8 cellular contexts compared by ENCODE assay signal in genomic region chr5:136212252-136212721, GRCh38. TPM values are rescaled to one million over a fixed set of nuclear protein-coding genes. Genes with fewer than 3 reads are reported as not detected.
DNase-seq lines count a peak whose midpoint lies in the region; ATAC-seq, FAIRE-seq and TF ChIP-seq lines count a peak whose summit lies in the region.

No MANE protein-coding gene starts in this region.

- H3K27ac ChIP-seq in colonic mucosa (no peak overlapping the region), lung (ENCODE audit: low read depth in 1 of 2, low read length in 1 of 2) (no peak overlapping the region)

- H3K4me1 ChIP-seq in colonic mucosa (no peaks in the 10 kb centered on the region), lung (ENCODE audit: control insufficient read depth in 2 of 2, insufficient read depth in 2 of 2, low read length in 2 of 2) (no peaks in the 10 kb centered on the region)

- H3K27ac Mint-ChIP-seq in stimulated activated effector memory CD8-positive, alpha-beta T cell treated with anti-CD3 and anti-CD28 coated beads, Interleukin-12 subunit alpha, Interleukin-12 subunit beta, amount 100 ng/mL, for 72 hours: no peak overlapping the region

- intact Hi-C loops in colonic mucosa (cut with DNase I): loop anchor here (2.0 to 5.0 kb wide), 3 partner anchors 145 to 325 kb away; no protein-coding TSS in a partner anchor

- no peak overlapping the region for H3K9ac ChIP-seq in colonic mucosa (ENCODE audit: low read depth in 2 of 2, low read length in 2 of 2)

- H3K4me3 ChIP-seq in colonic mucosa (no peak overlapping the region), lung (no peak overlapping the region)

- no peak for ATAC-seq in lung (ENCODE audit: insufficient read depth, low FRiP score)
- ATAC-seq in stimulated activated effector memory CD8-positive, alpha-beta T cell treated with anti-CD3 and anti-CD28 coated beads, Interleukin-12 subunit alpha, Interleukin-12 subunit beta, amount 100 ng/mL, for 72 hours: peak; percentile 27
- ATAC-seq in GM21526 (IDR thresholded peaks at IDR 0.05; ENCODE audit: low FRiP score, unreplicated experiment): no peak

- no peaks in the 10 kb centered on the region for H3K9me3 Mint-ChIP-seq in stimulated activated effector memory CD8-positive, alpha-beta T cell treated with anti-CD3 and anti-CD28 coated beads, Interleukin-12 subunit alpha, Interleukin-12 subunit beta, amount 100 ng/mL, for 72 hours

- H3K4me3 Mint-ChIP-seq in stimulated activated effector memory CD8-positive, alpha-beta T cell treated with anti-CD3 and anti-CD28 coated beads, Interleukin-12 subunit alpha, Interleukin-12 subunit beta, amount 100 ng/mL, for 72 hours: no peak overlapping the region

- no peaks in the 10 kb centered on the region for H3K4me1 Mint-ChIP-seq in stimulated activated effector memory CD8-positive, alpha-beta T cell treated with anti-CD3 and anti-CD28 coated beads, Interleukin-12 subunit alpha, Interleukin-12 subunit beta, amount 100 ng/mL, for 72 hours

- TF ChIP-seq CTCF in colonic mucosa (IDR thresholded peaks at IDR 0.05) (peak; percentile 85), lung (IDR thresholded peaks at IDR 0.05; ENCODE audit: control extremely low read depth, extremely low read depth) (peak; percentile 38)

- DNase-seq in AG20443 (ENCODE audit: low spot score): peak; percentile 78
- peak; percentile 45 for DNase-seq in GM18507 (ENCODE audit: extremely low spot score, insufficient read length, low read depth)
- peak; percentile 54 for DNase-seq in LHCN-M2 (ENCODE audit: low read depth)
- peak; percentile 27 for DNase-seq in UCSD-AML1 (lab: John Stamatoyannopoulos, UW; ENCODE audit: unreplicated experiment)
- DNase-seq in colonic mucosa: peak; percentile 77
- DNase-seq in lung (ENCODE audit: low spot score): peak; percentile 45
- DNase-seq in stimulated activated effector memory CD8-positive, alpha-beta T cell treated with anti-CD3 and anti-CD28 coated beads, Interleukin-12 subunit alpha, Interleukin-12 subunit beta, amount 100 ng/mL, for 72 hours (ENCODE audit: low spot score in 2 of 2): peak; percentile 36 to 75

- H3K36me3 ChIP-seq in colonic mucosa (no peaks in the 10 kb centered on the region), lung (ENCODE audit: control insufficient read depth in 2 of 2, insufficient read depth in 2 of 2, low read length in 2 of 2) (no peaks in the 10 kb centered on the region)

- FAIRE-seq in GM18507 (lab: Jason Lieb, UNC): peak; percentile 89

- H3K36me3 Mint-ChIP-seq in stimulated activated effector memory CD8-positive, alpha-beta T cell treated with anti-CD3 and anti-CD28 coated beads, Interleukin-12 subunit alpha, Interleukin-12 subunit beta, amount 100 ng/mL, for 72 hours: no peaks in the 10 kb centered on the region

- H3K9me3 ChIP-seq in colonic mucosa (no peaks in the 10 kb centered on the region), lung (ENCODE audit: control insufficient read depth in 2 of 2, insufficient read depth in 1 of 2, low read length in 1 of 2) (peaks cover 0 to 3% of the 10 kb centered on the region in 2 donors)

- 49 to 57% methylated on average over 10 of the region's 10 CpGs for WGBS in lung, 2 donors

- H3K27me3 ChIP-seq in colonic mucosa (no peaks in the 10 kb centered on the region), lung (ENCODE audit: control insufficient read depth, insufficient read depth) (peaks cover 3% of the 10 kb centered on the region)

RNA-seq across cellular contexts. Expression of gene SMIM32, which starts 19.3 kb away (rescaled TPM):
- total RNA-seq in LHCN-M2 (2014; rRNA removed) (not detected in 2 replicates), colonic mucosa (10 to 100 TPM; 18.9 to 20.2 TPM), lung (under 1 TPM in 1 of 2 donors, not detected in 1; 0.48 TPM)
- polyA plus RNA-seq in LHCN-M2 (2012): not detected
- not detected for polyA plus RNA-seq in lung

Comparison
In these comparisons a context has a peak if more than half of its experiments do, and no peak if none do; other contexts are left out.
1. DNase-seq: peak in every context shown above with its lines; median percentile 78 in AG20443; 77 in colonic mucosa; 56 in stimulated activated effector memory CD8-positive, alpha-beta T cell treated with anti-CD3 and anti-CD28 coated beads, Interleukin-12 subunit alpha, Interleukin-12 subunit beta, amount 100 ng/mL, for 72 hours; 54 in LHCN-M2; 45 in GM18507; 45 in lung; 27 in UCSD-AML1.
2. RNA of gene SMIM32, which starts 19.3 kb away (total RNA-seq): 18.9 to 20.2 TPM in colonic mucosa; 0.48 TPM in lung and not detected in LHCN-M2; every median in the first group is over 10 times any median in the second.